Comparison of ENCODE assay signal across 8 cellular contexts in the genomic region with DNA sequence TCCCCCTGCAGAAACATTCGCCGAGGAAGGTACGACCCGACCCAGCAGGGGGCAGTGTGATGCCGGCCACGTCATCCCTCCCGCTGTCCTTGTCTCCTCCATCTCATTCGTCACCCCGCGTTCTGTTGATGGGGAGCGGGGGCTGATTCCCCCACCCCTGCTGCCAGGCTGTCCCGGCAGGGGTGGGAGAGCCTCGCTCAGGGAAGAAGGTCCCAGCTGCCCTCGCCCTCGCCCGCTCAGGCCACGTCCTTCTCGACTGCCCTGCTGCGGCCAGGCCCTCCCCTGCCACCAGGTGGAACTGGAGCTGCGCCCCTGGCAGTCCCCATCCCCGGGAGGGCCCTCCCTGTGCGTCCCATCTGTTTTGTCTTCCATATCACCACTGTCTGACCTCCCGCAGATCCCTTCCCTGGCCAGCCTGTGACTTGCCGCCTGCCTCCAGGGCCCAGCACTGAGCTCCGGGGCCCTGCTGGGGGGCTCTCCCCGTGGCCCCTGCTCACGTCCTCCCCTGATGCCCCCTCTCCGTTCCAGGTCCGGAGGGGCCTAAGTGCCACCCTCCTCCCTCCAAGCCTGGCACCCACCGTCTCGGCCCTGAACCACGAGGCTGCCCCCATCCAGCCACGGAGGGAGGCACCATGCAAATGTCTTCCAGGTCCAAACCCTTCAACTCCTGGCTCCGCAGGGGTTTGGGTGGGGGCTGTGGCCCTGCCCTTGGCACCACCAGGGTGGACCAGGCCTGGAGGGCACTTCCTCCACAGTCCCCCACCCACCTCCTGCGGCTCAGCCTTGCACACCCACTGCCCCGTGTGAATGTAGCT. TPM values are rescaled to one million over a fixed set of nuclear protein-coding genes. Genes with fewer than 3 reads are reported as not detected.
DNase-seq lines count a peak whose midpoint lies in the region; ATAC-seq and TF ChIP-seq lines count a peak whose summit lies in the region.

No MANE protein-coding gene starts in this region.

- H3K9me3 ChIP-seq in subcutaneous abdominal adipose tissue (ENCODE audit: control insufficient read depth in 5 of 5, low read length in 5 of 5) = no peaks in the 10 kb centered on the region

- no peak overlapping the region for H3K27ac ChIP-seq in subcutaneous abdominal adipose tissue (ENCODE audit: low read depth, low read length)

- intact Hi-C loops in activated naive CD4-positive, alpha-beta T cell treated with anti-CD3 and anti-CD28 coated beads for 36 hours (cut with micrococcal nuclease) = loop anchor here (1.0 to 10.0 kb wide), 4 partner anchors 52 to 415 kb away; a partner anchor contains a TSS

- H3K4me1 ChIP-seq in subcutaneous abdominal adipose tissue (ENCODE audit: control insufficient read depth in 5 of 5, insufficient read depth in 5 of 5, low read length in 5 of 5) = peaks cover 0 to 45% (median 35%) of the 10 kb centered on the region in 5 donors

- CTCF ChIA-PET in activated naive CD4-positive, alpha-beta T cell treated with anti-CD3 and anti-CD28 coated beads for 36 hours (lab: Charles Lee) = interaction anchor here (0.6 to 11.2 kb wide), 22 partner anchors 8 to 146 kb away, joined by 3 to 147 read pairs (median 4); no protein-coding TSS in a partner anchor

- no peaks in the 10 kb centered on the region for H3K36me3 ChIP-seq in subcutaneous abdominal adipose tissue (ENCODE audit: control insufficient read depth in 5 of 5, insufficient read depth in 5 of 5, low read length in 5 of 5)

- TF ChIP-seq CTCF in LNCAP (IDR thresholded peaks at IDR 0.05) = peak; percentile 95
- TF ChIP-seq CTCF in omental fat pad (IDR thresholded peaks at IDR 0.05) = peak in 1 of 3 donors; percentile 40

- in situ Hi-C loops in SK-MEL-5 (cut with HindIII; ENCODE audit: low pct_unique_long_range_greater_than_20kb, low sequenced_read_pairs) = no loop called here

- no peak overlapping the region for H3K27ac Mint-ChIP-seq in activated naive CD4-positive, alpha-beta T cell treated with anti-CD3 and anti-CD28 coated beads for 36 hours

- no peaks in the 10 kb centered on the region for H3K9me3 Mint-ChIP-seq in activated naive CD4-positive, alpha-beta T cell treated with anti-CD3 and anti-CD28 coated beads for 36 hours

- no peaks in the 10 kb centered on the region for H3K27me3 Mint-ChIP-seq in activated naive CD4-positive, alpha-beta T cell treated with anti-CD3 and anti-CD28 coated beads for 36 hours (ENCODE audit: low read depth)

- peak overlapping the region in 4 of 5 donors; percentile 26 to 50 (median 36) for H3K4me3 ChIP-seq in subcutaneous abdominal adipose tissue (ENCODE audit: low read depth in 1 of 5, low read length in 5 of 5)

- DNase-seq in DMS53 treated with DMSO at 0.1 percent for 48 hours (lab: John Stamatoyannopoulos, UW; ENCODE audit: unreplicated experiment) (peak; percentile 67), SK-MEL-5 (ENCODE audit: low read depth, low spot score) (peak; percentile 73), germinal center (ENCODE audit: low spot score) (peak; percentile 82), omental fat pad (ENCODE audit: low spot score) (peak; percentile 58)
- DNase-seq in activated naive CD4-positive, alpha-beta T cell treated with anti-CD3 and anti-CD28 coated beads for 36 hours = peak; percentile 89

- H3K4me3 Mint-ChIP-seq in activated naive CD4-positive, alpha-beta T cell treated with anti-CD3 and anti-CD28 coated beads for 36 hours = peak overlapping the region; percentile 21

- peaks cover 2% of the 10 kb centered on the region for H3K4me1 Mint-ChIP-seq in activated naive CD4-positive, alpha-beta T cell treated with anti-CD3 and anti-CD28 coated beads for 36 hours (ENCODE audit: low read depth)

- ATAC-seq in omental fat pad (ENCODE audit: low FRiP score) = peak; percentile 36
- no peak for ATAC-seq in HG02571 (IDR thresholded peaks at IDR 0.05; ENCODE audit: unreplicated experiment)

- H3K9ac ChIP-seq in subcutaneous abdominal adipose tissue (ENCODE audit: low read length in 5 of 5) = no peak overlapping the region

- H3K27me3 ChIP-seq in subcutaneous abdominal adipose tissue (ENCODE audit: control insufficient read depth in 5 of 5, insufficient read depth in 4 of 5, low read length in 5 of 5) = peaks cover 0 to 11% (median 4%) of the 10 kb centered on the region in 5 donors

- no peaks in the 10 kb centered on the region for H3K36me3 Mint-ChIP-seq in activated naive CD4-positive, alpha-beta T cell treated with anti-CD3 and anti-CD28 coated beads for 36 hours (ENCODE audit: low read depth)

RNA-seq across cellular contexts. Expression of a gene that starts 20.6 kb away (rescaled TPM):
- 7.6 and 8.6 TPM in 2 replicates for total RNA-seq in SK-MEL-5 (2014; rRNA removed; shearing (Covaris generic))
- polyA plus RNA-seq in SK-MEL-5 (2015; cell fraction: cytosol; rRNA removed) = 18.8 and 21.2 TPM in 2 replicates
- 34.4 and 56.1 TPM in 2 replicates for polyA plus RNA-seq in SK-MEL-5 (2015; cell fraction: nucleus; rRNA removed)
- total RNA-seq in activated naive CD4-positive, alpha-beta T cell treated with anti-CD3 and anti-CD28 coated beads for 36 hours = under 1 TPM; 0.17 to 0.57 TPM
- total RNA-seq in omental fat pad = under 1 TPM; 0.19 to 0.72 (median 0.50) TPM

RNA-seq across cellular contexts. Expression of a gene that starts 50.7 kb away (rescaled TPM):
- 20.9 and 21.1 TPM in 2 replicates for total RNA-seq in SK-MEL-5 (2014; rRNA removed; shearing (Covaris generic))
- 25.2 and 32.7 TPM in 2 replicates for polyA plus RNA-seq in SK-MEL-5 (2015; cell fraction: cytosol; rRNA removed)
- 25.9 and 26.8 TPM in 2 replicates for polyA plus RNA-seq in SK-MEL-5 (2015; cell fraction: nucleus; rRNA removed)
- 1 to 10 TPM; 2.5 TPM for total RNA-seq in activated naive CD4-positive, alpha-beta T cell treated with anti-CD3 and anti-CD28 coated beads for 36 hours
- total RNA-seq in omental fat pad = 10 to 100 TPM in 3 of 4 donors, 1 to 10 TPM in 1; 7.4 to 32.3 (median 14.5) TPM
